8 cellular contexts compared by ENCODE assay signal in genomic region chr22:27801616-27802388, GRCh38. TPM values are rescaled to one million over a fixed set of nuclear protein-coding genes. Genes with fewer than 3 reads are reported as not detected.
DNase-seq lines count a peak whose midpoint lies in the region; ATAC-seq and TF ChIP-seq lines count a peak whose summit lies in the region.

TSS of gene MN1 (minus strand) at chr22:27801756. CDS start at chr22:27800543, 1,213 bp downstream.

- TF ChIP-seq POLR2A in sigmoid colon (IDR thresholded peaks at IDR 0.05), result no peak

- POLR2A ChIA-PET in HEK293T (lab: Yijun Ruan, JAX), result interaction anchor here (0.9 kb wide), 1 partner anchor 10 kb away, joined by 3 read pairs; no protein-coding TSS in a partner anchor

- H3K4me2 ChIP-seq in mammary epithelial cell (ENCODE audit: insufficient read depth, low read depth, low read length), result peak within 1 kb of the TSS; percentile 99

- 0% methylated on average over 26 of the region's 61 CpGs for WGBS in mammary epithelial cell (ENCODE audit: low coverage, missing lambda C conversion rate)
- WGBS in sigmoid colon, 2 donors, result 1% methylated on average over 61 of the region's 61 CpGs

- no peak for ATAC-seq in GM19452 (IDR thresholded peaks at IDR 0.05; ENCODE audit: unreplicated experiment)
- ATAC-seq in HG03432 (IDR thresholded peaks at IDR 0.05; ENCODE audit: unreplicated experiment), result no peak

- no peaks in the 10 kb centered on the region for H3K9me3 ChIP-seq in mammary epithelial cell (replicated peaks; ENCODE audit: insufficient read depth, low read length)
- no peaks in the 10 kb centered on the region for H3K9me3 ChIP-seq in sigmoid colon

- DNase-seq in HEK293T (ENCODE audit: extremely low spot score) (peak; percentile 77), T-helper 9 cell (peak; percentile 25), mammary epithelial cell (peak; percentile 60), iPS-NIHi11 (ENCODE audit: low spot score) (peak; percentile 73), sigmoid colon (no peak), NCI-H510A (lab: John Stamatoyannopoulos, UW) (no peak)

- peak within 1 kb of the TSS; percentile 95 for H2AFZ ChIP-seq in mammary epithelial cell (ENCODE audit: low read depth, low read length)

- intact Hi-C loops in mammary epithelial cell (cut with micrococcal nuclease), result loop anchor here (1.0 to 10.0 kb wide), 9 partner anchors 50 to 1125 kb away; no protein-coding TSS in a partner anchor
- intact Hi-C loops in sigmoid colon (cut with DNase I), result loop anchor here (10.0 kb wide), 4 partner anchors 397 to 807 kb away; no protein-coding TSS in a partner anchor

- no peaks in the 10 kb centered on the region for H3K36me3 ChIP-seq in mammary epithelial cell (ENCODE audit: insufficient read depth, low read length)
- no peaks in the 10 kb centered on the region for H3K36me3 ChIP-seq in sigmoid colon

- TF ChIP-seq EP300 in sigmoid colon (IDR thresholded peaks at IDR 0.05), result no peak

- H3K27me3 ChIP-seq in mammary epithelial cell (ENCODE audit: insufficient read depth, low read length) (no peaks in the 10 kb centered on the region), sigmoid colon (peaks cover 0 to 44% (median 26%) of the 10 kb centered on the region in 3 donors)

- CTCF ChIA-PET in HEK293T (lab: Yijun Ruan, JAX), result interaction anchor here (0.5 kb wide), 1 partner anchor 119 kb away, joined by 3 read pairs; no protein-coding TSS in a partner anchor
- CTCF ChIA-PET in mammary epithelial cell (lab: Charles Lee; ENCODE audit: low non-redundant PET), result interaction anchor here (0.6 kb wide), 1 partner anchor 1445 kb away, joined by 3 read pairs; no protein-coding TSS in a partner anchor

- no TSS peak for BruUV-seq in mammary epithelial cell (replicated peaks; lab: Mats Ljungman, UMichigan)

- H3K27ac ChIP-seq in mammary epithelial cell (ENCODE audit: insufficient read depth, low read depth, low read length) (peak within 1 kb of the TSS; percentile 51), sigmoid colon (peak within 1 kb of the TSS; percentile 75 to 93 (median 85))

- H3K9ac ChIP-seq in mammary epithelial cell (ENCODE audit: insufficient read depth, low read length), result peak within 1 kb of the TSS; percentile 52

- TF ChIP-seq CTCF in mammary epithelial cell (conservative IDR thresholded peaks at IDR 0.05 in 1 of 2, IDR thresholded peaks at IDR 0.05 in 1 of 2; ENCODE audit: extremely low read depth in 1 of 2, insufficient read depth in 1 of 2, low read depth in 1 of 2, low read length in 2 of 2) (peak in 1 of 2 donors; percentile 12), sigmoid colon (IDR thresholded peaks at IDR 0.05) (no peak)

- peaks cover 35% of the 10 kb centered on the region for H3K79me2 ChIP-seq in mammary epithelial cell (ENCODE audit: insufficient read depth, low read length)

- peaks cover 5% of the 10 kb centered on the region for H4K20me1 ChIP-seq in mammary epithelial cell (ENCODE audit: insufficient read depth, low read length)

- dilution Hi-C loops in mammary epithelial cell (cut with HindIII; ENCODE audit: low sequenced_read_pairs), result no loop called here

- peaks cover 21% of the 10 kb centered on the region for H3K4me1 ChIP-seq in mammary epithelial cell (ENCODE audit: insufficient read depth, low read length)
- H3K4me1 ChIP-seq in sigmoid colon, result peaks cover 0 to 59% (median 51%) of the 10 kb centered on the region in 4 donors

- H3K4me3 ChIP-seq in mammary epithelial cell (replicated peaks in 1 of 3; ENCODE audit: insufficient read depth in 1 of 3, low read depth in 2 of 3, low read length in 3 of 3) (peak within 1 kb of the TSS; percentile 82 to 97 (median 92)), sigmoid colon (peak within 1 kb of the TSS; percentile 61 to 86 (median 76))

- in situ Hi-C loops in mammary epithelial cell (cut with MboI; ENCODE audit: low sequenced_read_pairs in 2 of 2), result loop anchor here (10.0 to 25.0 kb wide), 4 partner anchors 327 to 1040 kb away; no protein-coding TSS in a partner anchor

TF ChIP-seq in HEK293T, 16 proteins besides CTCF, POLR2A, EP300 and RAD21:
- TF ChIP-seq L3MBTL2 (conservative IDR thresholded peaks at IDR 0.05) (peak; percentile 96), ELF4 (IDR thresholded peaks at IDR 0.05) (no peak), SUZ12 (IDR thresholded peaks at IDR 0.05) (no peak), FOXA1 (IDR thresholded peaks at IDR 0.05) (no peak), ARNT (IDR thresholded peaks at IDR 0.05) (no peak), NFRKB (IDR thresholded peaks at IDR 0.05) (no peak), SP1 (IDR thresholded peaks at IDR 0.05) (no peak), PKNOX1 (IDR thresholded peaks at IDR 0.05) (no peak), FOXK2 (IDR thresholded peaks at IDR 0.05) (no peak), LEF1 (IDR thresholded peaks at IDR 0.05; ENCODE audit: borderline replicate concordance) (no peak), FOXM1 (IDR thresholded peaks at IDR 0.05; ENCODE audit: borderline replicate concordance) (peak; percentile 51; the same call in 1 of the 2 replicates), HDGF (IDR thresholded peaks at IDR 0.05; ENCODE audit: borderline replicate concordance) (no peak), ZNF384 (IDR thresholded peaks at IDR 0.05) (no peak)

RNA-seq across cellular contexts. Expression of gene MN1, which starts in this region (rescaled TPM):
- total RNA-seq in mammary epithelial cell (10 to 100 TPM in 1 of 2 donors, 1 to 10 TPM in 1; 1.5 to 14.0 TPM), sigmoid colon (10 to 100 TPM in 1 of 4 donors, 1 to 10 TPM in 3; 6.4 to 21.3 (median 7.5) TPM)
- polyA plus RNA-seq in mammary epithelial cell (7.2 TPM), sigmoid colon (1 to 10 TPM in 1 of 3 donors, under 1 TPM in 2; under 0.01 to 1.2 (median 0.85) TPM)
- 5.8 TPM for polyA minus RNA-seq in mammary epithelial cell

Comparison
In these comparisons a context has a peak if more than half of its experiments do, and no peak if none do; other contexts are left out.
1. DNase-seq: peak in HEK293T (single experiment), T-helper 9 cell (single experiment), mammary epithelial cell (single experiment) and iPS-NIHi11 (single experiment); none in sigmoid colon (single experiment) and NCI-H510A (single experiment).